In genomic region chr12:95182868-95183415, GRCh38 we compare ENCODE assay signal across 9 cellular contexts. TPM values are rescaled to one million over a fixed set of nuclear protein-coding genes. Genes with fewer than 3 reads are reported as not detected.
DNase-seq lines count a peak whose midpoint lies in the region; ATAC-seq and TF ChIP-seq lines count a peak whose summit lies in the region.
"Had no signal": no experiment of that assay in that cellular context is flagged by ENCODE, and none has a peak within 500 bp of the region (broad histone marks: within the 10 kb centered on the region; RNA-seq: fewer than 3 reads in every experiment).

No MANE protein-coding gene starts in this region.

- no peaks in the 10 kb centered on the region for H3K27me3 Mint-ChIP-seq in stimulated activated naive CD8-positive, alpha-beta T cell treated with anti-CD3 and anti-CD28 coated beads, Interleukin-15, amount 100 ng/mL, for 72 hours

- WGBS in heart right ventricle, 2 donors = 69 to 73% methylated on average over 5 of the region's 5 CpGs

- no peaks in the 10 kb centered on the region for H3K9me3 Mint-ChIP-seq in stimulated activated naive CD8-positive, alpha-beta T cell treated with anti-CD3 and anti-CD28 coated beads, Interleukin-15, amount 100 ng/mL, for 72 hours

- ATAC-seq in heart right ventricle (peak in 5 of 8 donors; percentile 33 to 58 (median 53)), lower lobe of right lung (no peak)
- peak; percentile 43 for ATAC-seq in stimulated activated naive CD8-positive, alpha-beta T cell treated with anti-CD3 and anti-CD28 coated beads, Interleukin-15, amount 100 ng/mL, for 72 hours
- ATAC-seq: mucosa of descending colon had no signal

- H3K4me3 Mint-ChIP-seq in stimulated activated naive CD8-positive, alpha-beta T cell treated with anti-CD3 and anti-CD28 coated beads, Interleukin-15, amount 100 ng/mL, for 72 hours = no peak overlapping the region

- H3K9me3 ChIP-seq in heart right ventricle (no peaks in the 10 kb centered on the region), right atrium auricular region (no peaks in the 10 kb centered on the region), MG63 (no peaks in the 10 kb centered on the region), lower lobe of right lung (no peaks in the 10 kb centered on the region)
- H3K9me3 ChIP-seq: mucosa of descending colon had no signal

- no peaks in the 10 kb centered on the region for H3K27me3 ChIP-seq in heart right ventricle
- no peaks in the 10 kb centered on the region for H3K27me3 ChIP-seq in right atrium auricular region
- H3K27me3 ChIP-seq in MG63 = no peaks in the 10 kb centered on the region
- no peaks in the 10 kb centered on the region for H3K27me3 ChIP-seq in lower lobe of right lung (ENCODE audit: low read depth)

- intact Hi-C loops in heart right ventricle (cut with DNase I) (no loop called here), lower lobe of right lung (cut with DNase I) (no loop called here)

- H3K27ac ChIP-seq in heart right ventricle = no peak overlapping the region
- no peak overlapping the region for H3K27ac ChIP-seq in right atrium auricular region
- peak overlapping the region; percentile 63 for H3K27ac ChIP-seq in epithelial cell of prostate
- no peak overlapping the region for H3K27ac ChIP-seq in lower lobe of right lung

- peak overlapping the region in 1 of 2 donors; percentile 27 for H3K27ac Mint-ChIP-seq in stimulated activated naive CD8-positive, alpha-beta T cell treated with anti-CD3 and anti-CD28 coated beads, Interleukin-15, amount 100 ng/mL, for 72 hours

- H3K4me1 Mint-ChIP-seq in stimulated activated naive CD8-positive, alpha-beta T cell treated with anti-CD3 and anti-CD28 coated beads, Interleukin-15, amount 100 ng/mL, for 72 hours = no peaks in the 10 kb centered on the region

- TF ChIP-seq CTCF in heart right ventricle (IDR thresholded peaks at IDR 0.05) (no peak), right atrium auricular region (IDR thresholded peaks at IDR 0.05) (no peak), lower lobe of right lung (IDR thresholded peaks at IDR 0.05) (no peak)

- DNase-seq in heart right ventricle (no peak), right atrium auricular region (ENCODE audit: low spot score) (no peak), MG63 (peak; percentile 27), epithelial cell of prostate (ENCODE audit: low read depth, low spot score) (no peak), C1 segment of cervical spinal cord (lab: John Stamatoyannopoulos, UW) (no peak), lower lobe of right lung (no peak)
- peak in 1 of 2 donors; percentile 10 for DNase-seq in stimulated activated naive CD8-positive, alpha-beta T cell treated with anti-CD3 and anti-CD28 coated beads, Interleukin-15, amount 100 ng/mL, for 72 hours
- DNase-seq in activated CD4-positive, alpha-beta T cell treated with anti-CD3 and anti-CD28 coated beads for 1 hour = no peak
- DNase-seq: mucosa of descending colon had no signal

- H3K4me1 ChIP-seq in heart right ventricle (peaks cover 0 to 13% (median 0%) of the 10 kb centered on the region in 9 donors), right atrium auricular region (no peaks in the 10 kb centered on the region), lower lobe of right lung (no peaks in the 10 kb centered on the region)

- H3K36me3 ChIP-seq in heart right ventricle = peaks cover 0 to 6% (median 0%) of the 10 kb centered on the region in 9 donors
- H3K36me3 ChIP-seq in right atrium auricular region = no peaks in the 10 kb centered on the region
- no peaks in the 10 kb centered on the region for H3K36me3 ChIP-seq in MG63
- no peaks in the 10 kb centered on the region for H3K36me3 ChIP-seq in lower lobe of right lung

- H3K4me3 ChIP-seq in heart right ventricle = no peak overlapping the region
- H3K4me3 ChIP-seq in right atrium auricular region = no peak overlapping the region
- H3K4me3 ChIP-seq in MG63 = no peak overlapping the region
- H3K4me3 ChIP-seq in lower lobe of right lung = no peak overlapping the region
- H3K4me3 ChIP-seq: mucosa of descending colon had no signal

RNA-seq across cellular contexts. Expression of gene FGD6, which starts 34.3 kb away (rescaled TPM):
- 10 to 100 TPM; 15.6 to 33.4 (median 22.6) TPM for total RNA-seq in heart right ventricle
- 1 to 10 TPM; 1.2 to 2.8 TPM for polyA plus RNA-seq in heart right ventricle
- 10 to 100 TPM; 15.8 to 16.9 TPM for total RNA-seq in right atrium auricular region
- total RNA-seq in MG63 (2014; rRNA removed; shearing (Covaris generic); ENCODE audit: low replicate concordance) = 0.40 and 0.91 TPM in 2 replicates
- 22.9 TPM for total RNA-seq in lower lobe of right lung

RNA-seq across cellular contexts. Expression of gene VEZT, which starts 34.7 kb away (rescaled TPM):
- total RNA-seq in heart right ventricle (10 to 100 TPM; 56.0 to 92.5 (median 75.0) TPM), right atrium auricular region (10 to 100 TPM; 66.6 to 69.8 TPM), lower lobe of right lung (64.2 TPM)
- polyA plus RNA-seq in heart right ventricle = 10 to 100 TPM; 17.1 to 23.6 TPM
- total RNA-seq in MG63 (2014; rRNA removed; shearing (Covaris generic); ENCODE audit: low replicate concordance) = 26.4 and 31.4 TPM in 2 replicates

Comparison
In these comparisons a context has a peak if more than half of its experiments do, and no peak if none do; other contexts are left out.
1. ATAC-seq: peak in heart right ventricle (5 of 8) and stimulated activated naive CD8-positive, alpha-beta T cell treated with anti-CD3 and anti-CD28 coated beads, Interleukin-15, amount 100 ng/mL, for 72 hours (single experiment); none in lower lobe of right lung (0 of 2).